1 cellular context compared by ENCODE assay signal in the genomic region with DNA sequence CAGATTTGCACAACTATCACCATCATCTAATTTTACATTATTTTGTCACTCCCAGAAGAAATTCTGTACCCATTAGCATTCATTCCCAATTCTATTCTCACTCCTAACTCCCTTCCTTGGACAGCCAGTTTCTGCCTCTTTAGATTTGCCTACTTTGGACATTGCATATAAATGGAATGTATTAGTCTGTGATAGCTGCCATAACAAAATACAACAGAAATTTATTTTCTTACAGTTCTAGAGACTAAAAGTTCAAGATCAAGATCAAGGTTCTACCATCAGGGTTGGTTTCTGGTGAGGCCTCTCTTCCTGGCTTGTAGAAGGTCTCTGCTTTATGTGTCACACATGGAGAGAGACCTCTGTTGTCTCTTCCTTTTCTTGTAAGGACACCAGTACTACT.
TF ChIP-seq lines count a peak whose summit lies in the region.

No MANE protein-coding gene starts in this region.

TF ChIP-seq in HepG2, 621 proteins besides CTCF, POLR2A, EP300 and RAD21 (continued from another document):
- TF ChIP-seq, protein P1, sequence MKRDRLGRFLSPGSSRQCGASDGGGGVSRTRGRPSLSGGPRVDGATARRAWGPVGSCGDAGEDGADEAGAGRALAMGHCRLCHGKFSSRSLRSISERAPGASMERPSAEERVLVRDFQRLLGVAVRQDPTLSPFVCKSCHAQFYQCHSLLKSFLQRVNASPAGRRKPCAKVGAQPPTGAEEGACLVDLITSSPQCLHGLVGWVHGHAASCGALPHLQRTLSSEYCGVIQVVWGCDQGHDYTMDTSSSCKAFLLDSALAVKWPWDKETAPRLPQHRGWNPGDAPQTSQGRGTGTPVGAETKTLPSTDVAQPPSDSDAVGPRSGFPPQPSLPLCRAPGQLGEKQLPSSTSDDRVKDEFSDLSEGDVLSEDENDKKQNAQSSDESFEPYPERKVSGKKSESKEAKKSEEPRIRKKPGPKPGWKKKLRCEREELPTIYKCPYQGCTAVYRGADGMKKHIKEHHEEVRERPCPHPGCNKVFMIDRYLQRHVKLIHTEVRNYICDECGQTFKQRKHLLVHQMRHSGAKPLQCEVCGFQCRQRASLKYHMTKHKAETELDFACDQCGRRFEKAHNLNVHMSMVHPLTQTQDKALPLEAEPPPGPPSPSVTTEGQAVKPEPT (CRISPR knock-in tag; IDR thresholded peaks at IDR 0.05; ENCODE audit: low read depth), result no peak
- TF ChIP-seq ZNF12 (CRISPR knock-in tag; IDR thresholded peaks at IDR 0.05), result peak; percentile 94
